Comparison of ENCODE assay signal across 2 cellular contexts in genomic region chr16:46850619-46851555, GRCh38.
TF ChIP-seq lines count a peak whose summit lies in the region.

No MANE protein-coding gene starts in this region.

TF ChIP-seq in HEK293, 187 proteins besides CTCF, POLR2A, EP300 and RAD21 (continued from another document):
- no peak for TF ChIP-seq TSHZ1 (tag by site-specific recombination; IDR thresholded peaks at IDR 0.05; ENCODE audit: borderline replicate concordance)
- no peak for TF ChIP-seq ZNF169 (tag by site-specific recombination; IDR thresholded peaks at IDR 0.05)
- no peak for TF ChIP-seq ZBTB21 (tag by site-specific recombination; IDR thresholded peaks at IDR 0.05)
- no peak for TF ChIP-seq ZNF660 (tag by site-specific recombination; IDR thresholded peaks at IDR 0.05)
- no peak for TF ChIP-seq ZNF433 (tag by site-specific recombination; IDR thresholded peaks at IDR 0.05; ENCODE audit: low read depth)
- TF ChIP-seq ZNF138 (tag by site-specific recombination; IDR thresholded peaks at IDR 0.05; ENCODE audit: borderline replicate concordance): no peak

TF ChIP-seq in IMR-90, 13 proteins besides CTCF, POLR2A, EP300 and RAD21 (continued from another document):
- no peak for TF ChIP-seq MXI1 (IDR thresholded peaks at IDR 0.05; ENCODE audit: borderline replicate concordance, low read depth, low read length)
- TF ChIP-seq FOS (IDR thresholded peaks at IDR 0.05; ENCODE audit: low read depth, low read length): no peak
- no peak for TF ChIP-seq CHD1 (IDR thresholded peaks at IDR 0.05; ENCODE audit: low read depth, low read length)
